8 cellular contexts compared by ENCODE assay signal in the genomic region with DNA sequence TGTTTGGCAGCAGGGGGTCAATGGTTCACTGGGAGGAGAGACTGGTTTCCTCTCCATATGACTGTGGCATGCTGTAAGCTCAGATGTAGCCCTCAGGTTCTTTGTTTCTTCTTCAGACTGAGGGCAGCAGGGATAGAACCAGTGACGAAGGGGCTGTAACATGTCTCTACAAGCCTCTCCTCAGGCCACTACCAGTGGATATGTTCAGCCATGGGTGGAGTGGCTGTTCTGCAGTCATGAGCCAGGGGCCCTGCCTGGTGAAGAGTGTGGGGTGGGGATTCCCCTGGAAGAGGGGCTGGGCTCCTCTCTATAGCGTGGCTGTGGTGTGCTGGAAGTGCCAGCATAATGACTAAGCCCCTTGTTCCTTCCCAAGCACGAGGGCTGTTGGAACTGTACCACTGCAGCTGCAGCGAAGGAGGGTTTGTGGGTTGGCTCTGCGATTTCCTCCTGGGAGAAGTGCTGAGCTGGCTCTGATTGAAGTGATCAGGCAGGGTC. TPM values are rescaled to one million over a fixed set of nuclear protein-coding genes. Genes with fewer than 3 reads are reported as not detected.
DNase-seq lines count a peak whose midpoint lies in the region; ATAC-seq and TF ChIP-seq lines count a peak whose summit lies in the region.

No MANE protein-coding gene starts in this region.

- H3K9ac ChIP-seq in Karpas-422 (ENCODE audit: low read length), result no peak overlapping the region

- no peaks in the 10 kb centered on the region for H3K27me3 ChIP-seq in upper lobe of right lung
- H3K27me3 ChIP-seq in Karpas-422 (ENCODE audit: low read length), result no peaks in the 10 kb centered on the region

- no peak overlapping the region for H2AFZ ChIP-seq in Karpas-422 (ENCODE audit: low read length)

- H3K9me3 Mint-ChIP-seq in activated CD8-positive, alpha-beta memory T cell treated with anti-CD3 and anti-CD28 coated beads, Interleukin-2, amount 10 ng/mL, durations not matched to agents 7 days and 5 days (ENCODE audit: low read depth), result peaks cover 3% of the 10 kb centered on the region

- no peaks in the 10 kb centered on the region for H3K9me3 ChIP-seq in upper lobe of right lung
- no peaks in the 10 kb centered on the region for H3K9me3 ChIP-seq in Karpas-422 (ENCODE audit: low read length)

- H3K79me2 ChIP-seq in Karpas-422 (ENCODE audit: low read length), result no peaks in the 10 kb centered on the region

- H3K36me3 ChIP-seq in upper lobe of right lung (no peaks in the 10 kb centered on the region), Karpas-422 (ENCODE audit: insufficient read depth, low read length) (no peaks in the 10 kb centered on the region)

- H3K4me1 ChIP-seq in upper lobe of right lung (no peaks in the 10 kb centered on the region), Karpas-422 (ENCODE audit: low read length) (peaks cover 3% of the 10 kb centered on the region; the same call in 1 of the 2 replicates)

- no peaks in the 10 kb centered on the region for H3K36me3 Mint-ChIP-seq in activated CD8-positive, alpha-beta memory T cell treated with anti-CD3 and anti-CD28 coated beads, Interleukin-2, amount 10 ng/mL, durations not matched to agents 7 days and 5 days

- H3K4me2 ChIP-seq in Karpas-422 (ENCODE audit: low read depth, low read length, poor library complexity, severe bottlenecking), result no peak overlapping the region

- no peaks in the 10 kb centered on the region for H3K9me2 ChIP-seq in Karpas-422 (replicated peaks; ENCODE audit: insufficient read depth, low read length)

- peaks cover 10% of the 10 kb centered on the region for H3K27me3 Mint-ChIP-seq in activated CD8-positive, alpha-beta memory T cell treated with anti-CD3 and anti-CD28 coated beads, Interleukin-2, amount 10 ng/mL, durations not matched to agents 7 days and 5 days

- H3K4me3 ChIP-seq in upper lobe of right lung (no peak overlapping the region), Karpas-422 (ENCODE audit: low read length) (no peak overlapping the region)

- no peaks in the 10 kb centered on the region for H4K20me1 ChIP-seq in Karpas-422 (ENCODE audit: insufficient read depth, low read depth, low read length)

- CTCF ChIA-PET in activated CD8-positive, alpha-beta memory T cell treated with anti-CD3 and anti-CD28 coated beads, Interleukin-2, amount 10 ng/mL, durations not matched to agents 7 days and 5 days (lab: Charles Lee), result interaction anchor here (0.9 to 3.6 kb wide), 5 partner anchors 8 to 342 kb away, joined by 3 to 16 read pairs (median 4); no protein-coding TSS in a partner anchor

- no peak for TF ChIP-seq CTCF in upper lobe of right lung (IDR thresholded peaks at IDR 0.05)

- peak; percentile 83 for DNase-seq in Daoy (ENCODE audit: low read depth)
- DNase-seq in SW480 (ENCODE audit: low spot score), result peak; percentile 76
- peak in 36 of 51 donors; percentile 3 to 77 (median 40) for DNase-seq in hypothalamus (lab: John Stamatoyannopoulos, UW)
- DNase-seq in upper lobe of right lung, result no peak
- DNase-seq in Karpas-422, result no peak
- no peak for DNase-seq in activated CD8-positive, alpha-beta memory T cell treated with anti-CD3 and anti-CD28 coated beads, Interleukin-2, amount 10 ng/mL, durations not matched to agents 7 days and 5 days
- DNase-seq in NK-92 (lab: John Stamatoyannopoulos, UW; ENCODE audit: unreplicated experiment), result no peak

- ATAC-seq in GM21786 (IDR thresholded peaks at IDR 0.05; ENCODE audit: unreplicated experiment) (peak; percentile 47), upper lobe of right lung (peak; percentile 82)
- ATAC-seq in activated CD8-positive, alpha-beta memory T cell treated with anti-CD3 and anti-CD28 coated beads, Interleukin-2, amount 10 ng/mL, durations not matched to agents 7 days and 5 days, result no peak

- no peak overlapping the region for H3K27ac Mint-ChIP-seq in activated CD8-positive, alpha-beta memory T cell treated with anti-CD3 and anti-CD28 coated beads, Interleukin-2, amount 10 ng/mL, durations not matched to agents 7 days and 5 days

- intact Hi-C loops in upper lobe of right lung (cut with DNase I), result no loop called here

- no peak overlapping the region for H3K4me3 Mint-ChIP-seq in activated CD8-positive, alpha-beta memory T cell treated with anti-CD3 and anti-CD28 coated beads, Interleukin-2, amount 10 ng/mL, durations not matched to agents 7 days and 5 days

- H3K27ac ChIP-seq in upper lobe of right lung, result no peak overlapping the region
- no peak overlapping the region for H3K27ac ChIP-seq in Karpas-422 (ENCODE audit: low read length)

- H3K4me1 Mint-ChIP-seq in activated CD8-positive, alpha-beta memory T cell treated with anti-CD3 and anti-CD28 coated beads, Interleukin-2, amount 10 ng/mL, durations not matched to agents 7 days and 5 days, result peaks cover 13% of the 10 kb centered on the region

RNA-seq across cellular contexts. Expression of a gene that starts 55.8 kb away (rescaled TPM):
- 71.3 and 73.7 TPM in 2 replicates for total RNA-seq in Daoy (2014; rRNA removed; shearing (Covaris generic))
- total RNA-seq in upper lobe of right lung, result 29.4 TPM
- 34.0 and 35.8 TPM in 2 replicates for total RNA-seq in Karpas-422 (2014; rRNA removed; shearing (Covaris generic); ENCODE audit: low replicate concordance)
- 10 to 100 TPM; 39.3 to 41.1 TPM for total RNA-seq in activated CD8-positive, alpha-beta memory T cell treated with anti-CD3 and anti-CD28 coated beads, Interleukin-2, amount 10 ng/mL, durations not matched to agents 7 days and 5 days

Comparison
In these comparisons a context has a peak if more than half of its experiments do, and no peak if none do; other contexts are left out.
1. DNase-seq: peak in Daoy (single experiment), SW480 (single experiment) and hypothalamus (36 of 51); none in upper lobe of right lung (single experiment), Karpas-422 (single experiment), activated CD8-positive, alpha-beta memory T cell treated with anti-CD3 and anti-CD28 coated beads, Interleukin-2, amount 10 ng/mL, durations not matched to agents 7 days and 5 days (single experiment) and NK-92 (single experiment).